ENCODE assay signal across 1 cellular context in the genomic region with DNA sequence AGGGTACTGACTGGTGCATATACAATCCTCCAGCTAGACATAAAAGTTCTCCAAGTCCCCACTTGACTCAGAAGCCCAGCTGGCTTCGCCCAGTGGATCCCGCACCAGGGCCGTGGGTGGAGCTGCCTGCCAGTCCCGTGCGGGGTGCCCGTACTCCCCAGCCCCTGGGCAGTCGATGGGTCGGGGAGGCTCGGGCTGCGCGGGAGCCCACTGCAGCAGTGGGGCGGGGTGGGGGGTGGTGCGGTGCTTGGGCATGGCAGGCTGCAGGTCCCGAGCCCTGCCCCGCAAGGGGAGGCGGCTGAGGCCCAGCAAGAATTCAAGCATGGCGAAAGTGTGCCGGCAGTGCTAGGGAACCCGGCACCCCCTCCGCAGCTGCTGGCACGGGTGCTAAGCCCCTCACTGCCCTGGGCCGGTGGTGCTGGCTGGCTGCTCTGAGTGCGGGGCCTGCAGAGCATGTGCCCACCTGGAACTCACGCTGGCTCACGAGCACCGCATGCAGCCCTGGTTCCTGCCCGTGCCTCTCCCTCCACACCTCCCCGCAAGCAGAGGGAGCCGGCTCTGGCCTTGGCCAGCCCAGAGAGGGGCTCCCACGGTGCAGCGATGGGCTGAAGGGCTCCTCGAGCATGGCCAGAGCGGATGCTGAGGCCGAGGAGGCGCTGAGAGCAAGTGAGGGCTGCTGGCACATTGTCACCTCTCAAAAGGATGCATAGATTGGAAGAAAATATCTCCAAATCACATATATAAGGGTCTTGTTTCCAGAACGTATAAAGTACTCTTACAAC.
TF ChIP-seq lines count a peak whose summit lies in the region.

No MANE protein-coding gene starts in this region.

TF ChIP-seq in HepG2, 621 proteins besides CTCF, POLR2A, EP300 and RAD21 (continued from another document):
- TF ChIP-seq, protein P1, sequence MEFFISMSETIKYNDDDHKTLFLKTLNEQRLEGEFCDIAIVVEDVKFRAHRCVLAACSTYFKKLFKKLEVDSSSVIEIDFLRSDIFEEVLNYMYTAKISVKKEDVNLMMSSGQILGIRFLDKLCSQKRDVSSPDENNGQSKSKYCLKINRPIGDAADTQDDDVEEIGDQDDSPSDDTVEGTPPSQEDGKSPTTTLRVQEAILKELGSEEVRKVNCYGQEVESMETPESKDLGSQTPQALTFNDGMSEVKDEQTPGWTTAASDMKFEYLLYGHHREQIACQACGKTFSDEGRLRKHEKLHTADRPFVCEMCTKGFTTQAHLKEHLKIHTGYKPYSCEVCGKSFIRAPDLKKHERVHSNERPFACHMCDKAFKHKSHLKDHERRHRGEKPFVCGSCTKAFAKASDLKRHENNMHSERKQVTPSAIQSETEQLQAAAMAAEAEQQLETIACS (CRISPR knock-in tag; IDR thresholded peaks at IDR 0.05) = no peak
- peak; percentile 78; the same call in 1 of the 2 replicates for TF ChIP-seq ZNF850 (CRISPR knock-in tag; conservative IDR thresholded peaks at IDR 0.05)
- TF ChIP-seq MTA3 (CRISPR knock-in tag; IDR thresholded peaks at IDR 0.05) = no peak
